In genomic region chr1:163176797-163177196, GRCh38 we compare ENCODE assay signal across 32 cellular contexts.
"Had no signal": no experiment of that assay in that cellular context is flagged by ENCODE, and none has a peak within 500 bp of the region (broad histone marks: within the 10 kb centered on the region; RNA-seq: fewer than 3 reads in every experiment).

No MANE protein-coding gene starts in this region.

- H3K27me3 ChIP-seq: breast epithelium, cardiac muscle cell, colonic mucosa, dorsolateral prefrontal cortex, foreskin keratinocyte, gastrocnemius medialis, heart left ventricle had no signal

- DNase-seq: activated B cell treated with CpG ODN at 0.5 μM for 24 hours; activated CD4-positive, alpha-beta T cell treated with anti-CD3 and anti-CD28 coated beads for 48 hours; activated CD4-positive, alpha-beta T cell treated with anti-CD3 and anti-CD28 coated beads, Interleukin-2, amount 50 U/mL, for 1 hour; activated CD4-positive, alpha-beta T cell treated with anti-CD3 and anti-CD28 coated beads, Interleukin-2, amount 50 U/mL, for 48 hours; activated CD8-positive, alpha-beta memory T cell treated with anti-CD3 and anti-CD28 coated beads for 24 hours; activated CD8-positive, alpha-beta T cell treated with anti-CD3 and anti-CD28 coated beads for 36 hours; activated effector memory CD4-positive, alpha-beta T cell treated with Interleukin-2 at 50 U/mL for 16 hours; activated gamma-delta T cell treated with Interleukin-2 at 50 U/mL for 16 hours; activated naive CD4-positive, alpha-beta T cell treated with anti-CD3 and anti-CD28 coated beads, Interleukin-2, amount 50 U/mL, for 16 hours; activated naive CD4-positive, alpha-beta T cell treated with Interleukin-2 at 50 U/mL for 16 hours; activated T-cell treated with anti-CD3 and anti-CD28 coated beads, Interleukin-2, amount 50 U/mL, for 4 hours; amniotic stem cell; anterior cingulate cortex; central memory CD4-positive, alpha-beta T cell; cerebellar nuclear complex; colonic mucosa; dorsolateral prefrontal cortex; effector memory CD4-positive, alpha-beta T cell; endodermal cell; foreskin keratinocyte; gastrocnemius medialis; glutamatergic neuron; heart left ventricle; T-helper 1 cell; T-helper 17 cell; T1000; WERI-Rb-1 had no signal

- H3K4me1 ChIP-seq: breast epithelium, colonic mucosa, foreskin keratinocyte had no signal

- H3K36me3 ChIP-seq: breast epithelium, cardiac muscle cell, colonic mucosa, gastrocnemius medialis, heart left ventricle, WERI-Rb-1 had no signal

- H3K4me3 ChIP-seq: breast epithelium, cardiac muscle cell, colonic mucosa, dorsolateral prefrontal cortex, gastrocnemius medialis, heart left ventricle had no signal

- ATAC-seq: activated CD4-positive, CD25-positive, alpha-beta regulatory T cell treated with anti-CD3 and anti-CD28 coated beads, Interleukin-2, amount 50 U/mL, for 24 hours; activated CD8-positive, alpha-beta T cell treated with anti-CD3 and anti-CD28 coated beads for 36 hours; activated T-cell treated with anti-CD3 and anti-CD28 coated beads, Interleukin-2, amount 50 U/mL, for 4 hours; activated T-helper 17 cell treated with anti-CD3 and anti-CD28 coated beads, Interleukin-2, amount 50 U/mL, for 72 hours; esophagus mucosa; foreskin keratinocyte; gastrocnemius medialis; heart left ventricle; T-helper 17 cell had no signal

- H3K27ac ChIP-seq: breast epithelium, cardiac muscle cell, colonic mucosa, dorsolateral prefrontal cortex, foreskin keratinocyte, gastrocnemius medialis, WERI-Rb-1 had no signal

- H3K9me3 ChIP-seq: breast epithelium, colonic mucosa, gastrocnemius medialis, heart left ventricle had no signal
